ENCODE assay signal across 28 cellular contexts in genomic region chr11:77409046-77409445, GRCh38.
"Had no signal": no experiment of that assay in that cellular context is flagged by ENCODE, and none has a peak within 500 bp of the region (broad histone marks: within the 10 kb centered on the region; RNA-seq: fewer than 3 reads in every experiment).

No MANE protein-coding gene starts in this region.

- ATAC-seq: activated CD4-positive, CD25-positive, alpha-beta regulatory T cell treated with anti-CD3 and anti-CD28 coated beads, Interleukin-2, amount 50 U/mL, for 24 hours; activated CD8-positive, alpha-beta memory T cell treated with anti-CD3 and anti-CD28 coated beads, Interleukin-2, amount 10 ng/mL, durations not matched to agents 7 days and 5 days; activated CD8-positive, alpha-beta T cell treated with anti-CD3 and anti-CD28 coated beads for 36 hours; foreskin keratinocyte; left lobe of liver; lower lobe of right lung; mucosa of descending colon; right lobe of liver; upper lobe of right lung had no signal

- H3K36me3 ChIP-seq: lower lobe of right lung, right lobe of liver, thyroid gland, upper lobe of right lung had no signal

- H3K36me3 Mint-ChIP-seq: immature natural killer cell had no signal

- H3K27me3 ChIP-seq: foreskin keratinocyte, hepatocyte, right lobe of liver, thyroid gland, upper lobe of right lung had no signal

- H3K9me3 Mint-ChIP-seq: activated CD4-positive, alpha-beta T cell treated with anti-CD3 and anti-CD28 coated beads, Interleukin-2, amount 10 ng/mL, durations not matched to agents 7 days and 5 days; activated CD8-positive, alpha-beta T cell treated with anti-CD3 and anti-CD28 coated beads for 36 hours; brain; immature natural killer cell; nephron progenitor cell; stimulated activated naive CD8-positive, alpha-beta T cell treated with anti-CD3 and anti-CD28 coated beads, Interleukin-15, Interleukin-2, amounts not matched to agents 100 ng/mL and 50 ng/mL, for 24 hours had no signal

- H3K27me3 Mint-ChIP-seq: activated CD4-positive, alpha-beta T cell treated with anti-CD3 and anti-CD28 coated beads, Interleukin-2, amount 10 ng/mL, durations not matched to agents 7 days and 5 days; activated CD8-positive, alpha-beta memory T cell treated with anti-CD3 and anti-CD28 coated beads, Interleukin-2, amount 10 ng/mL, durations not matched to agents 7 days and 5 days; activated CD8-positive, alpha-beta T cell treated with anti-CD3 and anti-CD28 coated beads for 36 hours; brain; stimulated activated naive CD8-positive, alpha-beta T cell treated with anti-CD3 and anti-CD28 coated beads, Interleukin-15, Interleukin-2, amounts not matched to agents 100 ng/mL and 50 ng/mL, for 24 hours had no signal

- H2AFZ ChIP-seq: hepatocyte had no signal

- H3K4me2 ChIP-seq: hepatocyte had no signal

- H3K4me1 ChIP-seq: upper lobe of right lung had no signal

- H3K4me3 ChIP-seq: hepatocyte, lower lobe of right lung, mucosa of descending colon, right lobe of liver, skin epidermis, thyroid gland, upper lobe of right lung had no signal

- H3K27ac Mint-ChIP-seq: activated CD4-positive, alpha-beta T cell treated with anti-CD3 and anti-CD28 coated beads, Interleukin-2, amount 10 ng/mL, durations not matched to agents 7 days and 5 days; activated CD8-positive, alpha-beta memory T cell treated with anti-CD3 and anti-CD28 coated beads, Interleukin-2, amount 10 ng/mL, durations not matched to agents 7 days and 5 days; activated CD8-positive, alpha-beta T cell treated with anti-CD3 and anti-CD28 coated beads for 36 hours; immature natural killer cell; nephron progenitor cell; stimulated activated naive CD8-positive, alpha-beta T cell treated with anti-CD3 and anti-CD28 coated beads, Interleukin-15, Interleukin-2, amounts not matched to agents 100 ng/mL and 50 ng/mL, for 24 hours had no signal

- H3K4me3 Mint-ChIP-seq: activated CD4-positive, alpha-beta T cell treated with anti-CD3 and anti-CD28 coated beads, Interleukin-2, amount 10 ng/mL, durations not matched to agents 7 days and 5 days; activated CD8-positive, alpha-beta memory T cell treated with anti-CD3 and anti-CD28 coated beads, Interleukin-2, amount 10 ng/mL, durations not matched to agents 7 days and 5 days; activated CD8-positive, alpha-beta T cell treated with anti-CD3 and anti-CD28 coated beads for 36 hours; nephron progenitor cell; stimulated activated naive CD8-positive, alpha-beta T cell treated with anti-CD3 and anti-CD28 coated beads, Interleukin-15, Interleukin-2, amounts not matched to agents 100 ng/mL and 50 ng/mL, for 24 hours had no signal

- H3K27ac ChIP-seq: foreskin keratinocyte, hepatocyte, lower lobe of right lung, right lobe of liver, skin epidermis, upper lobe of right lung had no signal

- DNase-seq: activated CD4-positive, alpha-beta T cell treated with anti-CD3 and anti-CD28 coated beads, Interleukin-2, amount 10 ng/mL, durations not matched to agents 7 days and 5 days; activated CD8-positive, alpha-beta memory T cell treated with anti-CD3 and anti-CD28 coated beads, Interleukin-2, amount 10 ng/mL, durations not matched to agents 7 days and 5 days; activated CD8-positive, alpha-beta T cell treated with anti-CD3 and anti-CD28 coated beads for 36 hours; activated effector memory CD4-positive, alpha-beta T cell treated with anti-CD3 and anti-CD28 coated beads, Interleukin-2, amount 50 U/mL, for 16 hours; activated naive CD4-positive, alpha-beta T cell treated with anti-CD3 and anti-CD28 coated beads, Interleukin-2, amount 50 U/mL, for 16 hours; activated T-cell treated with anti-CD3 and anti-CD28 coated beads for 4 hours; aorta; dermis blood vessel endothelial cell; effector CD8-positive, alpha-beta T cell; foreskin keratinocyte; glutamatergic neuron; immature natural killer cell; lower lobe of right lung; mesendoderm; mucosa of descending colon; nephron progenitor cell; occipital lobe; right lobe of liver; stimulated activated CD4-positive, alpha-beta T cell treated with anti-CD3 and anti-CD28 coated beads, Interleukin-1b, Interleukin-23, amount 100 ng/mL, for 48 hours; substantia nigra; thyroid gland; upper lobe of right lung had no signal

- H3K9me3 ChIP-seq: lower lobe of right lung, mucosa of descending colon, right lobe of liver, thyroid gland, upper lobe of right lung had no signal
